In genomic region chr3:124584552-124585391, GRCh38 we compare ENCODE assay signal across 8 cellular contexts.
A peak's percentile ranks its signal among the peaks of the same experiment; 100 is the strongest.
DNase-seq lines count a peak whose midpoint lies in the region; ATAC-seq and TF ChIP-seq lines count a peak whose summit lies in the region.

No MANE protein-coding gene starts in this region.

- H4K91ac ChIP-seq in mesenchymal stem cell (ENCODE audit: low read length) = no peak overlapping the region

- H2BK15ac ChIP-seq in mesenchymal stem cell (ENCODE audit: low read depth, poor library complexity, severe bottlenecking) = no peak overlapping the region

- ATAC-seq in GM21360 (IDR thresholded peaks at IDR 0.05; ENCODE audit: unreplicated experiment) = no peak

- H3K4me1 ChIP-seq in mesenchymal stem cell (ENCODE audit: control insufficient read depth, insufficient read depth, low read depth, low read length) = peaks cover 15% of the 10 kb centered on the region

- no peaks in the 10 kb centered on the region for H3K9me3 Mint-ChIP-seq in HFFc6

- H2AFZ ChIP-seq in mesenchymal stem cell (ENCODE audit: low read depth, low read length) = peak overlapping the region; percentile 84

- no peak overlapping the region for H3K4ac ChIP-seq in mesenchymal stem cell (ENCODE audit: low read depth in 1 of 2, low read length in 2 of 2)

- no peak overlapping the region for H2BK5ac ChIP-seq in mesenchymal stem cell (ENCODE audit: low read depth, low read length, poor library complexity, severe bottlenecking)

- no peaks in the 10 kb centered on the region for H3K36me3 Mint-ChIP-seq in HFFc6 (ENCODE audit: low read depth)

- H3K27me3 Mint-ChIP-seq in HFFc6 (ENCODE audit: insufficient read depth) = peaks cover 56% of the 10 kb centered on the region

- H3K27me3 ChIP-seq in mesenchymal stem cell (ENCODE audit: control insufficient read depth in 1 of 2, insufficient read depth in 1 of 2, low read length in 2 of 2) = peaks cover 46 to 56% of the 10 kb centered on the region in 2 experiments

- peak overlapping the region; percentile 58 to 77 for H3K4me3 ChIP-seq in mesenchymal stem cell (ENCODE audit: insufficient read depth in 1 of 2, low read depth in 1 of 2, low read length in 2 of 2)

- H3K23ac ChIP-seq in mesenchymal stem cell (ENCODE audit: low read length in 2 of 2) = no peak overlapping the region

- no peaks in the 10 kb centered on the region for H3K36me3 ChIP-seq in mesenchymal stem cell (ENCODE audit: control insufficient read depth in 1 of 2, insufficient read depth in 2 of 2, low read depth in 1 of 2, low read length in 2 of 2)

- H3K18ac ChIP-seq in mesenchymal stem cell (ENCODE audit: low read depth in 1 of 2, low read length in 2 of 2) = no peak overlapping the region

- no peak overlapping the region for H2AK5ac ChIP-seq in mesenchymal stem cell (ENCODE audit: low read length, severe bottlenecking)

- peak overlapping the region; percentile 97 for H3K4me2 ChIP-seq in mesenchymal stem cell (ENCODE audit: low read length, poor library complexity, severe bottlenecking)

- H3K9me3 ChIP-seq in mesenchymal stem cell (ENCODE audit: control insufficient read depth, low read length) = no peaks in the 10 kb centered on the region

- H3K4me3 Mint-ChIP-seq in HFFc6 = peak overlapping the region; percentile 59; the same call in 1 of the 2 replicates

- peak overlapping the region; percentile 72 for H4K8ac ChIP-seq in mesenchymal stem cell (ENCODE audit: low read length)

- H2BK120ac ChIP-seq in mesenchymal stem cell (ENCODE audit: low read depth, low read length) = no peak overlapping the region

- H3K14ac ChIP-seq in mesenchymal stem cell (ENCODE audit: low read length in 2 of 2) = peak overlapping the region in 1 of 2 experiments; percentile 94

- no peak for TF ChIP-seq CTCF in HFFc6 (IDR thresholded peaks at IDR 0.05)

- no peak overlapping the region for H3K27ac ChIP-seq in mesenchymal stem cell (ENCODE audit: low read length, poor library complexity, severe bottlenecking)

- no peak overlapping the region for H3K27ac Mint-ChIP-seq in HFFc6

- peak overlapping the region; percentile 73 for H3K9ac ChIP-seq in mesenchymal stem cell (ENCODE audit: low read length)

- no peaks in the 10 kb centered on the region for H3K79me1 ChIP-seq in mesenchymal stem cell (replicated peaks; ENCODE audit: low read length, poor library complexity, severe bottlenecking)

- H3K4me1 Mint-ChIP-seq in HFFc6 (ENCODE audit: low read depth) = peaks cover 5% of the 10 kb centered on the region; the same call in 1 of the 2 replicates

- peak; percentile 63 for DNase-seq in AG08396 (ENCODE audit: low spot score)
- DNase-seq in HFFc6 = no peak
- DNase-seq in activated CD4-positive, CD25-positive, alpha-beta regulatory T cell (lab: John Stamatoyannopoulos, UW) = peak in 3 of 4 experiments; percentile 9 to 26 (median 23)
- peak; percentile 88 for DNase-seq in ecto neural progenitor cell (ENCODE audit: low spot score)
- DNase-seq in mesenchymal stem cell = peak; percentile 56
- DNase-seq in stimulated activated CD8-positive, alpha-beta memory T cell treated with anti-CD3 and anti-CD28 coated beads, Interleukin-7, amount 100 ng/mL, for 24 hours (ENCODE audit: low read depth) = peak; percentile 4
- no peak for DNase-seq in NCI-H1694 (lab: John Stamatoyannopoulos, UW)

- under 1% methylated on average over 55 of the region's 59 CpGs for WGBS in mesenchymal stem cell

- peak overlapping the region in 1 of 2 experiments; percentile 34 for H2BK12ac ChIP-seq in mesenchymal stem cell (ENCODE audit: low read length in 2 of 2)

Comparison
In these comparisons a context has a peak if more than half of its experiments do, and no peak if none do; other contexts are left out.
1. DNase-seq: peak in AG08396 (single experiment), activated CD4-positive, CD25-positive, alpha-beta regulatory T cell (3 of 4), ecto neural progenitor cell (single experiment), mesenchymal stem cell (single experiment) and stimulated activated CD8-positive, alpha-beta memory T cell treated with anti-CD3 and anti-CD28 coated beads, Interleukin-7, amount 100 ng/mL, for 24 hours (single experiment); none in HFFc6 (single experiment) and NCI-H1694 (single experiment).